Comparison of ENCODE assay signal across 31 cellular contexts in the genomic region with DNA sequence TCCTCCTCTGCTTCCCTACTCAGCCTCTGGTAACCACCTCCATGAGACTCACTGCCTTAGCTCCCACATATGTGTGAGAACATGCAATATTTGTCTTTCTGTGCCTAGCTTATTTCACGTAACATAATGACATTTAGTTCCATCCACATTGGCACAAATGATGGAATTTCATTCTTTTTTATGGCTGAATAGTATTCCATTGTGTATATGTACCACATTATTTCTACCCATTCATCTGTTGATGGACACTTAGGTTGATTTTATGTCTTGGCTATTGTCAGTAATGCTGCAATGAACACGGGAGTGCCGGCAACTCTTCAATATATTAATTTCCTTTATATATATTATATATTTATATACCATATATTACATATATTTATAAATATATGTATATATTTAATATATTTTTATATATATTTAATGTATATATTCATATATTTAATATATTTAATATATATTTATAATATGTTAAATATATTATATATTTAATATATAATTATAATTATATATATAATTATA.
"Had no signal": no experiment of that assay in that cellular context is flagged by ENCODE, and none has a peak within 500 bp of the region (broad histone marks: within the 10 kb centered on the region; RNA-seq: fewer than 3 reads in every experiment).

No MANE protein-coding gene starts in this region.

- H3K79me2 ChIP-seq: hepatocyte had no signal

- H3K4me1 ChIP-seq: adrenal gland, body of pancreas, esophagus muscularis mucosa, foreskin keratinocyte, gastrocnemius medialis, heart right ventricle had no signal

- H3K27ac ChIP-seq: adrenal gland, body of pancreas, esophagus muscularis mucosa, foreskin keratinocyte, gastrocnemius medialis, heart right ventricle, hepatocyte, VCaP had no signal

- H3K4me3 ChIP-seq: adrenal gland, body of pancreas, esophagus muscularis mucosa, gastrocnemius medialis, heart right ventricle, hepatocyte had no signal

- H2AFZ ChIP-seq: hepatocyte had no signal

- H3K36me3 ChIP-seq: adrenal gland, esophagus muscularis mucosa, gastrocnemius medialis, heart right ventricle had no signal

- H3K4me2 ChIP-seq: hepatocyte had no signal

- DNase-seq: activated CD4-positive, alpha-beta memory T cell treated with anti-CD3 and anti-CD28 coated beads for 36 hours; activated CD4-positive, alpha-beta T cell treated with anti-CD3 and anti-CD28 coated beads for 36 hours; activated CD4-positive, alpha-beta T cell treated with anti-CD3 and anti-CD28 coated beads, Interleukin-2, amount 10 ng/mL, durations not matched to agents 24 days and 14 days; activated CD4-positive, CD25-positive, alpha-beta regulatory T cell; activated CD4-positive, CD25-positive, alpha-beta regulatory T cell treated with anti-CD3 and anti-CD28 coated beads, Interleukin-2, amount 50 U/mL, for 72 hours; activated CD8-positive, alpha-beta memory T cell treated with anti-CD3 and anti-CD28 coated beads, Interleukin-2, amount 10 ng/mL, durations not matched to agents 7 days and 5 days; activated CD8-positive, alpha-beta memory T cell treated with anti-CD3 and anti-CD28 coated beads, Interleukin-2, amount 50 U/mL, for 4 hours; activated CD8-positive, alpha-beta T cell treated with anti-CD3 and anti-CD28 coated beads, Interleukin-2, amount 10 ng/mL, durations not matched to agents 7 days and 5 days; activated effector memory CD4-positive, alpha-beta T cell treated with anti-CD3 and anti-CD28 coated beads, Interleukin-2, amount 50 U/mL, for 16 hours; activated naive CD4-positive, alpha-beta T cell treated with anti-CD3 and anti-CD28 coated beads for 36 hours; activated naive CD8-positive, alpha-beta T cell treated with anti-CD3 and anti-CD28 coated beads for 36 hours; activated naive CD8-positive, alpha-beta T cell treated with anti-CD3 and anti-CD28 coated beads, Interleukin-2, amount 50 U/mL, for 24 hours; activated T-cell treated with anti-CD3 and anti-CD28 coated beads, Interleukin-2, amount 50 U/mL, for 1 hour; activated T-cell treated with anti-CD3 and anti-CD28 coated beads, Interleukin-2, amount 50 U/mL, for 48 hours; adrenal gland; amygdala; aorta; body of pancreas; caudate nucleus; cortex of kidney; dermis blood vessel endothelial cell; effector CD4-positive, alpha-beta T cell; effector memory CD8-positive, alpha-beta T cell; erythroblast; foreskin keratinocyte; gastrocnemius medialis; glutamatergic neuron; heart right ventricle had no signal

- H3K27me3 ChIP-seq: adrenal gland, body of pancreas, esophagus muscularis mucosa, foreskin keratinocyte, gastrocnemius medialis, heart right ventricle, hepatocyte had no signal

- ATAC-seq: activated CD4-positive, alpha-beta T cell treated with anti-CD3 and anti-CD28 coated beads for 36 hours; activated CD8-positive, alpha-beta memory T cell treated with anti-CD3 and anti-CD28 coated beads, Interleukin-2, amount 10 ng/mL, durations not matched to agents 7 days and 5 days; activated CD8-positive, alpha-beta T cell treated with anti-CD3 and anti-CD28 coated beads, Interleukin-2, amount 10 ng/mL, durations not matched to agents 7 days and 5 days; activated naive CD8-positive, alpha-beta T cell treated with anti-CD3 and anti-CD28 coated beads, Interleukin-2, amount 50 U/mL, for 24 hours; body of pancreas; effector memory CD8-positive, alpha-beta T cell; foreskin keratinocyte; gastrocnemius medialis; heart right ventricle had no signal

- H3K9me3 ChIP-seq: adrenal gland, body of pancreas, esophagus muscularis mucosa had no signal
